1 cellular context compared by ENCODE assay signal in genomic region chr9:75184471-75184870, GRCh38.
TF ChIP-seq lines count a peak whose summit lies in the region.

No MANE protein-coding gene starts in this region.

TF ChIP-seq in GM12878, 131 proteins besides CTCF, POLR2A, EP300 and RAD21 (continued from another document):
- TF ChIP-seq, protein P1, sequence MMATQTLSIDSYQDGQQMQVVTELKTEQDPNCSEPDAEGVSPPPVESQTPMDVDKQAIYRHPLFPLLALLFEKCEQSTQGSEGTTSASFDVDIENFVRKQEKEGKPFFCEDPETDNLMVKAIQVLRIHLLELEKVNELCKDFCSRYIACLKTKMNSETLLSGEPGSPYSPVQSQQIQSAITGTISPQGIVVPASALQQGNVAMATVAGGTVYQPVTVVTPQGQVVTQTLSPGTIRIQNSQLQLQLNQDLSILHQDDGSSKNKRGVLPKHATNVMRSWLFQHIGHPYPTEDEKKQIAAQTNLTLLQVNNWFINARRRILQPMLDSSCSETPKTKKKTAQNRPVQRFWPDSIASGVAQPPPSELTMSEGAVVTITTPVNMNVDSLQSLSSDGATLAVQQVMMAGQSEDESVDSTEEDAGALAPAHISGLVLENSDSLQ (IDR thresholded peaks at IDR 0.05): no peak
- no peak for TF ChIP-seq PML (IDR thresholded peaks at IDR 0.05; ENCODE audit: low read length)
- TF ChIP-seq TCF7 (IDR thresholded peaks at IDR 0.05; ENCODE audit: borderline replicate concordance): no peak
